Comparison of ENCODE assay signal across 1 cellular context in genomic region chr2:130391058-130391871, GRCh38.
TF ChIP-seq lines count a peak whose summit lies in the region.

No MANE protein-coding gene starts in this region.

TF ChIP-seq in HepG2, 621 proteins besides CTCF, POLR2A, EP300 and RAD21 (continued from another document):
- peak; percentile 77; the same call in 1 of the 2 replicates for TF ChIP-seq PHF8 (CRISPR knock-in tag; IDR thresholded peaks at IDR 0.05)
- TF ChIP-seq SNAPC5 (CRISPR knock-in tag; IDR thresholded peaks at IDR 0.05; ENCODE audit: borderline replicate concordance): 0 out of 2 replicates have a peak, but pooled peaks have one; percentile 82
- no peak; the same call in 1 of the 2 replicates for TF ChIP-seq SRY (CRISPR knock-in tag; IDR thresholded peaks at IDR 0.05)
- TF ChIP-seq, protein P1, sequence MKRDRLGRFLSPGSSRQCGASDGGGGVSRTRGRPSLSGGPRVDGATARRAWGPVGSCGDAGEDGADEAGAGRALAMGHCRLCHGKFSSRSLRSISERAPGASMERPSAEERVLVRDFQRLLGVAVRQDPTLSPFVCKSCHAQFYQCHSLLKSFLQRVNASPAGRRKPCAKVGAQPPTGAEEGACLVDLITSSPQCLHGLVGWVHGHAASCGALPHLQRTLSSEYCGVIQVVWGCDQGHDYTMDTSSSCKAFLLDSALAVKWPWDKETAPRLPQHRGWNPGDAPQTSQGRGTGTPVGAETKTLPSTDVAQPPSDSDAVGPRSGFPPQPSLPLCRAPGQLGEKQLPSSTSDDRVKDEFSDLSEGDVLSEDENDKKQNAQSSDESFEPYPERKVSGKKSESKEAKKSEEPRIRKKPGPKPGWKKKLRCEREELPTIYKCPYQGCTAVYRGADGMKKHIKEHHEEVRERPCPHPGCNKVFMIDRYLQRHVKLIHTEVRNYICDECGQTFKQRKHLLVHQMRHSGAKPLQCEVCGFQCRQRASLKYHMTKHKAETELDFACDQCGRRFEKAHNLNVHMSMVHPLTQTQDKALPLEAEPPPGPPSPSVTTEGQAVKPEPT (CRISPR knock-in tag; IDR thresholded peaks at IDR 0.05; ENCODE audit: low read depth): peak; percentile 48; the same call in 1 of the 2 replicates
- peak; percentile 58; the same call in 1 of the 2 replicates for TF ChIP-seq SIN3A (IDR thresholded peaks at IDR 0.05; ENCODE audit: borderline replicate concordance, low read depth, low read length)
- peak; percentile 41 for TF ChIP-seq IKZF5 (CRISPR knock-in tag; IDR thresholded peaks at IDR 0.05)
- TF ChIP-seq ZFAT (CRISPR knock-in tag; conservative IDR thresholded peaks at IDR 0.05): no peak
- peak; percentile 12; the same call in 1 of the 2 replicates for TF ChIP-seq FOXJ3 (CRISPR knock-in tag; IDR thresholded peaks at IDR 0.05; ENCODE audit: borderline replicate concordance)
- TF ChIP-seq, protein P2, sequence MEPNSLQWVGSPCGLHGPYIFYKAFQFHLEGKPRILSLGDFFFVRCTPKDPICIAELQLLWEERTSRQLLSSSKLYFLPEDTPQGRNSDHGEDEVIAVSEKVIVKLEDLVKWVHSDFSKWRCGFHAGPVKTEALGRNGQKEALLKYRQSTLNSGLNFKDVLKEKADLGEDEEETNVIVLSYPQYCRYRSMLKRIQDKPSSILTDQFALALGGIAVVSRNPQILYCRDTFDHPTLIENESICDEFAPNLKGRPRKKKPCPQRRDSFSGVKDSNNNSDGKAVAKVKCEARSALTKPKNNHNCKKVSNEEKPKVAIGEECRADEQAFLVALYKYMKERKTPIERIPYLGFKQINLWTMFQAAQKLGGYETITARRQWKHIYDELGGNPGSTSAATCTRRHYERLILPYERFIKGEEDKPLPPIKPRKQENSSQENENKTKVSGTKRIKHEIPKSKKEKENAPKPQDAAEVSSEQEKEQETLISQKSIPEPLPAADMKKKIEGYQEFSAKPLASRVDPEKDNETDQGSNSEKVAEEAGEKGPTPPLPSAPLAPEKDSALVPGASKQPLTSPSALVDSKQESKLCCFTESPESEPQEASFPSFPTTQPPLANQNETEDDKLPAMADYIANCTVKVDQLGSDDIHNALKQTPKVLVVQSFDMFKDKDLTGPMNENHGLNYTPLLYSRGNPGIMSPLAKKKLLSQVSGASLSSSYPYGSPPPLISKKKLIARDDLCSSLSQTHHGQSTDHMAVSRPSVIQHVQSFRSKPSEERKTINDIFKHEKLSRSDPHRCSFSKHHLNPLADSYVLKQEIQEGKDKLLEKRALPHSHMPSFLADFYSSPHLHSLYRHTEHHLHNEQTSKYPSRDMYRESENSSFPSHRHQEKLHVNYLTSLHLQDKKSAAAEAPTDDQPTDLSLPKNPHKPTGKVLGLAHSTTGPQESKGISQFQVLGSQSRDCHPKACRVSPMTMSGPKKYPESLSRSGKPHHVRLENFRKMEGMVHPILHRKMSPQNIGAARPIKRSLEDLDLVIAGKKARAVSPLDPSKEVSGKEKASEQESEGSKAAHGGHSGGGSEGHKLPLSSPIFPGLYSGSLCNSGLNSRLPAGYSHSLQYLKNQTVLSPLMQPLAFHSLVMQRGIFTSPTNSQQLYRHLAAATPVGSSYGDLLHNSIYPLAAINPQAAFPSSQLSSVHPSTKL (CRISPR knock-in tag; IDR thresholded peaks at IDR 0.05): peak; percentile 43; the same call in 1 of the 2 replicates
- no peak for TF ChIP-seq HOXD1 (CRISPR knock-in tag; IDR thresholded peaks at IDR 0.05)
- TF ChIP-seq, protein P3, sequence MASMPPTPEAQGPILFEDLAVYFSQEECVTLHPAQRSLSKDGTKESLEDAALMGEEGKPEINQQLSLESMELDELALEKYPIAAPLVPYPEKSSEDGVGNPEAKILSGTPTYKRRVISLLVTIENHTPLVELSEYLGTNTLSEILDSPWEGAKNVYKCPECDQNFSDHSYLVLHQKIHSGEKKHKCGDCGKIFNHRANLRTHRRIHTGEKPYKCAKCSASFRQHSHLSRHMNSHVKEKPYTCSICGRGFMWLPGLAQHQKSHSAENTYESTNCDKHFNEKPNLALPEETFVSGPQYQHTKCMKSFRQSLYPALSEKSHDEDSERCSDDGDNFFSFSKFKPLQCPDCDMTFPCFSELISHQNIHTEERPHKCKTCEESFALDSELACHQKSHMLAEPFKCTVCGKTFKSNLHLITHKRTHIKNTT (CRISPR knock-in tag; IDR thresholded peaks at IDR 0.05): no peak
- TF ChIP-seq ZNF781 (CRISPR knock-in tag; IDR thresholded peaks at IDR 0.05; ENCODE audit: borderline replicate concordance, not compliant biosample characterization): no peak
- TF ChIP-seq ELF3 (CRISPR knock-in tag; IDR thresholded peaks at IDR 0.05): peak; percentile 25; the same call in 1 of the 2 replicates
- 0 out of 2 replicates have a peak, but pooled peaks have one; percentile 21 for TF ChIP-seq ELF1 (CRISPR knock-in tag; IDR thresholded peaks at IDR 0.05)
- TF ChIP-seq THYN1 (CRISPR knock-in tag; IDR thresholded peaks at IDR 0.05; ENCODE audit: borderline replicate concordance, low read depth): no peak
- peak; percentile 91 for TF ChIP-seq ZNF292 (CRISPR knock-in tag; IDR thresholded peaks at IDR 0.05; ENCODE audit: borderline replicate concordance, low read depth)
- TF ChIP-seq NBN (conservative IDR thresholded peaks at IDR 0.05): no peak
- TF ChIP-seq ZNF879 (CRISPR knock-in tag; IDR thresholded peaks at IDR 0.05): no peak
- TF ChIP-seq ZNF337 (CRISPR knock-in tag; IDR thresholded peaks at IDR 0.05; ENCODE audit: borderline replicate concordance, low read depth): peak; percentile 52; the same call in 1 of the 2 replicates
- no peak for TF ChIP-seq NONO (IDR thresholded peaks at IDR 0.05)
- TF ChIP-seq NONO (CRISPR knock-in tag; conservative IDR thresholded peaks at IDR 0.05): 0 out of 2 replicates have a peak, but pooled peaks have one; percentile 22
- peak; percentile 62; the same call in 1 of the 2 replicates for TF ChIP-seq MAF1 (CRISPR knock-in tag; IDR thresholded peaks at IDR 0.05; ENCODE audit: borderline replicate concordance)
- TF ChIP-seq ZBTB34 (CRISPR knock-in tag; IDR thresholded peaks at IDR 0.05): peak; percentile 45; the same call in 1 of the 2 replicates
- TF ChIP-seq ZBTB20 (CRISPR knock-in tag; IDR thresholded peaks at IDR 0.05; ENCODE audit: borderline replicate concordance, low read depth): 0 out of 2 replicates have a peak, but pooled peaks have one; percentile 21
